Comparison of ENCODE assay signal across 16 cellular contexts in the genomic region with DNA sequence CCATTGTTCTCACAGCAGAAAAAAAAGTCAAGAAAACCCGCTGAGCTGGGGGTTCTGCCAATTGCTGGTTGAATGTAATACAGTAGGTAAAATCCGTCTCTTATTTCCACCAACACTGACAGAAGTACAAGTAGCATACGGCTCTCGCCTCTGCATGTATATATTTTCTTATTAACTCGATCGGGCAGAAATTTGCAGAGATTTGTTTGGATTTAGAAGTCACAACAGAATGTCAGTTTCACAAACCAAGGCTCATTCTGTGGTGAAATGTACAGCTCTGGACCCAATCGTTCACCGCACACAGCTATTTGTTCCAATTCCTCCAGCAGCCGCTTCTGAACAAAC.
A peak's percentile ranks its signal among the peaks of the same experiment; 100 is the strongest.
DNase-seq lines count a peak whose midpoint lies in the region; ATAC-seq, FAIRE-seq and TF ChIP-seq lines count a peak whose summit lies in the region.
"Had no signal": no experiment of that assay in that cellular context is flagged by ENCODE, and none has a peak within 500 bp of the region (broad histone marks: within the 10 kb centered on the region; RNA-seq: fewer than 3 reads in every experiment).

No MANE protein-coding gene starts in this region.

- in situ Hi-C loops in astrocyte of the spinal cord (cut with HindIII; ENCODE audit: low sequenced_read_pairs): no loop called here

- peaks cover 36% of the 10 kb centered on the region for H3K4me1 Mint-ChIP-seq in mesothelial cell of epicardium

- no peak for TF ChIP-seq POLR2A in H54 (IDR thresholded peaks at IDR 0.05; ENCODE audit: low read depth, low read length)

- FAIRE-seq in H54 (lab: Jason Lieb, UNC): no peak
- FAIRE-seq: GM19239 had no signal

- DNase-seq in NCI-H2107 treated with DMSO at 0.1 percent for 48 hours (lab: John Stamatoyannopoulos, UW; ENCODE audit: unreplicated experiment) (peak; percentile 78), NCI-H2107 (lab: John Stamatoyannopoulos, UW) (no peak), astrocyte of the spinal cord (ENCODE audit: low read depth, low spot score) (peak; percentile 41), mesothelial cell of epicardium (ENCODE audit: low spot score in 2 of 2, unreplicated experiment in 2 of 2) (no peak), H54 (ENCODE audit: insufficient read length, low spot score) (no peak)
- DNase-seq: effector memory CD8-positive, alpha-beta T cell; KBM-7; NCI-H1694; NCI-H774; SHP77 had no signal

- peaks cover 3% of the 10 kb centered on the region for H3K36me3 Mint-ChIP-seq in mesothelial cell of epicardium

- peak overlapping the region; percentile 58 for H3K27ac ChIP-seq in temporal lobe (ENCODE audit: low read depth, low read length)
- H3K27ac ChIP-seq: 22Rv1 had no signal

- H3K27me3 Mint-ChIP-seq in mesothelial cell of epicardium (ENCODE audit: low read depth): no peaks in the 10 kb centered on the region
- H3K27me3 Mint-ChIP-seq: effector memory CD8-positive, alpha-beta T cell had no signal

- no peak for TF ChIP-seq CTCF in astrocyte of the spinal cord (IDR thresholded peaks at IDR 0.05; ENCODE audit: low read depth, low read length)
- TF ChIP-seq CTCF in mesothelial cell of epicardium (IDR thresholded peaks at IDR 0.05; ENCODE audit: unreplicated experiment): no peak

- ATAC-seq in GM19395 (IDR thresholded peaks at IDR 0.05; ENCODE audit: unreplicated experiment) (no peak), GM21619 (IDR thresholded peaks at IDR 0.05; ENCODE audit: unreplicated experiment) (no peak)
- ATAC-seq: effector memory CD8-positive, alpha-beta T cell had no signal

- peak overlapping the region; percentile 92 for H3K27ac Mint-ChIP-seq in mesothelial cell of epicardium
- H3K27ac Mint-ChIP-seq: effector memory CD8-positive, alpha-beta T cell had no signal

- H3K9me3 Mint-ChIP-seq in mesothelial cell of epicardium: no peaks in the 10 kb centered on the region
- H3K9me3 Mint-ChIP-seq: effector memory CD8-positive, alpha-beta T cell had no signal

- no peak overlapping the region for H3K4me3 Mint-ChIP-seq in mesothelial cell of epicardium
- H3K4me3 Mint-ChIP-seq: effector memory CD8-positive, alpha-beta T cell had no signal

- H3K4me3 ChIP-seq in astrocyte of the spinal cord (ENCODE audit: low read depth, low read length): no peak overlapping the region
- H3K4me3 ChIP-seq: lung had no signal

Comparison
In these comparisons a context has a peak if more than half of its experiments do, and no peak if none do; other contexts are left out.
1. DNase-seq: peak in NCI-H2107 treated with DMSO at 0.1 percent for 48 hours (single experiment) and astrocyte of the spinal cord (single experiment); none in NCI-H2107 (single experiment), mesothelial cell of epicardium (0 of 2) and H54 (single experiment).